13 cellular contexts compared by ENCODE assay signal in genomic region chr16:86300746-86301480, GRCh38.
DNase-seq lines count a peak whose midpoint lies in the region; ATAC-seq lines count a peak whose summit lies in the region.
"Had no signal": no experiment of that assay in that cellular context is flagged by ENCODE, and none has a peak within 500 bp of the region (broad histone marks: within the 10 kb centered on the region; RNA-seq: fewer than 3 reads in every experiment).

No MANE protein-coding gene starts in this region.

- H2BK15ac ChIP-seq in neuronal stem cell (ENCODE audit: low read length): peak overlapping the region; percentile 60

- H3K79me1 ChIP-seq in neuronal stem cell (ENCODE audit: low read depth, low read length): no peaks in the 10 kb centered on the region

- peak overlapping the region; percentile 15 for H3K4me2 ChIP-seq in neuronal stem cell (ENCODE audit: insufficient read depth, low read length, poor library complexity, severe bottlenecking)

- H3K23ac ChIP-seq in neuronal stem cell (ENCODE audit: low read depth, low read length, poor library complexity): peak overlapping the region; percentile 12

- no peak overlapping the region for H2AK5ac ChIP-seq in neuronal stem cell (ENCODE audit: low read depth, low read length)

- peak overlapping the region; percentile 21 for H3K9ac ChIP-seq in ES-I3 (ENCODE audit: low read depth, low read length)
- H3K9ac ChIP-seq in neuronal stem cell (ENCODE audit: low read depth, low read length, poor library complexity): no peak overlapping the region

- H4K91ac ChIP-seq in neuronal stem cell (ENCODE audit: low read depth, low read length, poor library complexity): no peak overlapping the region

- H3K14ac ChIP-seq in neuronal stem cell (ENCODE audit: low read length): no peak overlapping the region

- H4K8ac ChIP-seq in neuronal stem cell (ENCODE audit: low read depth, low read length): no peak overlapping the region

- DNase-seq in SK-N-DZ (ENCODE audit: low spot score): peak; percentile 57
- peak; percentile 54 for DNase-seq in hepatic stellate cell (ENCODE audit: low spot score)
- DNase-seq in neuronal stem cell (ENCODE audit: low spot score): no peak
- DNase-seq in inferior parietal cortex (ENCODE audit: extremely low spot score): no peak
- DNase-seq in activated CD4-positive, alpha-beta T cell treated with anti-CD3 and anti-CD28 coated beads, Interleukin-2, amount 50 U/mL, for 48 hours: no peak
- DNase-seq in activated CD4-positive, CD25-positive, alpha-beta regulatory T cell (lab: John Stamatoyannopoulos, UW): no peak
- DNase-seq: activated B cell treated with CpG ODN at 0.5 μM for 24 hours, brain microvascular endothelial cell, GF-D8 had no signal

- H3K4me1 ChIP-seq in ES-I3 (ENCODE audit: insufficient read depth, low read length): peaks cover 12% of the 10 kb centered on the region; the same call in 1 of the 2 replicates
- peaks cover 0 to 17% of the 10 kb centered on the region in 2 donors for H3K4me1 ChIP-seq in neuronal stem cell (ENCODE audit: control insufficient read depth in 2 of 2, insufficient read depth in 1 of 2, low read depth in 1 of 2, low read length in 2 of 2)

- peak overlapping the region; percentile 56 for H2BK120ac ChIP-seq in neuronal stem cell (ENCODE audit: low read depth, low read length)

- peak overlapping the region; percentile 44 for H3K27ac ChIP-seq in neuronal stem cell (replicated peaks; ENCODE audit: low read length)
- H3K27ac ChIP-seq: brain microvascular endothelial cell, suprapubic skin had no signal

- H3K4me3 ChIP-seq in neuronal stem cell (ENCODE audit: low read length in 2 of 2): no peak overlapping the region
- H3K4me3 ChIP-seq: left lung, suprapubic skin had no signal

- H3K4ac ChIP-seq in neuronal stem cell (ENCODE audit: low read length): peak overlapping the region; percentile 1

- peak overlapping the region; percentile 91 for H3K18ac ChIP-seq in neuronal stem cell (ENCODE audit: low read length)

- H3K9me3 ChIP-seq in ES-I3 (ENCODE audit: control insufficient read depth, insufficient read depth, low read length) (no peaks in the 10 kb centered on the region), neuronal stem cell (replicated peaks in 1 of 2; ENCODE audit: control insufficient read depth in 2 of 2, insufficient read depth in 1 of 2, low read depth in 1 of 2, low read length in 2 of 2) (no peaks in the 10 kb centered on the region)
- H3K9me3 ChIP-seq: left lung, suprapubic skin had no signal

- H2BK5ac ChIP-seq in neuronal stem cell (ENCODE audit: low read length): peak overlapping the region; percentile 85

- peaks cover 0 to 76% (median 0%) of the 10 kb centered on the region in 3 experiments for H3K27me3 ChIP-seq in neuronal stem cell (ENCODE audit: control insufficient read depth in 3 of 3, insufficient read depth in 3 of 3, low read depth in 1 of 3, low read length in 3 of 3)

- ATAC-seq in HG03354 (IDR thresholded peaks at IDR 0.05; ENCODE audit: poor library complexity, severe bottlenecking, unreplicated experiment): no peak
- ATAC-seq: left lung had no signal

- H3K36me3 ChIP-seq in ES-I3 (ENCODE audit: insufficient read depth, low read length) (no peaks in the 10 kb centered on the region), neuronal stem cell (replicated peaks in 1 of 2; ENCODE audit: control insufficient read depth in 2 of 2, insufficient read depth in 2 of 2, low read length in 2 of 2) (no peaks in the 10 kb centered on the region)
- H3K36me3 ChIP-seq: brain microvascular endothelial cell, left lung, suprapubic skin had no signal

- peak overlapping the region; percentile 44 for H2BK12ac ChIP-seq in neuronal stem cell (ENCODE audit: low read length)

- peak overlapping the region; percentile 85 for H2AFZ ChIP-seq in neuronal stem cell (ENCODE audit: low read length)

- no CpG with 5 or more reads among the region's 20 CpGs for WGBS in neuronal stem cell (ENCODE audit: extremely low coverage in 2 of 2, insufficient read length in 2 of 2, insufficient replicate concordance in 1 of 2), 2 donors

Comparison
In these comparisons a context has a peak if more than half of its experiments do, and no peak if none do; other contexts are left out.
1. DNase-seq: peak in SK-N-DZ (single experiment) and hepatic stellate cell (single experiment); none in neuronal stem cell (single experiment), inferior parietal cortex (single experiment), activated CD4-positive, alpha-beta T cell treated with anti-CD3 and anti-CD28 coated beads, Interleukin-2, amount 50 U/mL, for 48 hours (0 of 2) and activated CD4-positive, CD25-positive, alpha-beta regulatory T cell (0 of 4).